Comparison of ENCODE assay signal across 26 cellular contexts in genomic region chr17:78940241-78940640, GRCh38. TPM values are rescaled to one million over a fixed set of nuclear protein-coding genes. Genes with fewer than 3 reads are reported as not detected.
"Had no signal": no experiment of that assay in that cellular context is flagged by ENCODE, and none has a peak within 500 bp of the region (broad histone marks: within the 10 kb centered on the region; RNA-seq: fewer than 3 reads in every experiment).

No MANE protein-coding gene starts in this region.

- H3K9me3 ChIP-seq: gastrocnemius medialis, left lung, lower lobe of right lung, mucosa of descending colon, uterus had no signal

- DNase-seq: activated B cell treated with CpG ODN at 0.5 μM for 24 hours; activated CD4-positive, alpha-beta T cell treated with anti-CD3 and anti-CD28 coated beads, Interleukin-2, amount 50 U/mL, for 1 hour; activated CD8-positive, alpha-beta T cell treated with anti-CD3 and anti-CD28 coated beads for 36 hours; activated naive CD8-positive, alpha-beta T cell treated with anti-CD3 and anti-CD28 coated beads, Interleukin-2, amount 50 U/mL, for 24 hours; activated T-cell treated with anti-CD3 and anti-CD28 coated beads, Interleukin-2, amount 50 U/mL, for 4 hours; cerebellar nuclear complex; effector memory CD4-positive, alpha-beta T cell; gastrocnemius medialis; glutamatergic neuron; left lung; lower lobe of right lung; mucosa of descending colon; occipital lobe; stimulated activated CD4-positive, alpha-beta T cell treated with anti-CD3 and anti-CD28 coated beads, Interleukin-4, amount 100 ng/mL, for 24 hours; T-helper 2 cell; uterus had no signal

- H3K4me1 ChIP-seq: left lung, lower lobe of right lung, neural progenitor cell had no signal

- H3K4me3 ChIP-seq: cardiac muscle cell, coronary artery, dorsolateral prefrontal cortex, gastrocnemius medialis, left lung, lower lobe of right lung, mucosa of descending colon, neural progenitor cell, uterus had no signal

- H3K9ac ChIP-seq: neural progenitor cell had no signal

- H3K36me3 ChIP-seq: cardiac muscle cell, gastrocnemius medialis, left lung, lower lobe of right lung, neural progenitor cell, uterus had no signal

- H3K4me1 Mint-ChIP-seq: activated naive CD4-positive, alpha-beta T cell treated with anti-CD3 and anti-CD28 coated beads, Interleukin-2, amount 50 U/mL, for 24 hours; activated T-helper 17 cell treated with anti-CD3 and anti-CD28 coated beads, Interleukin-2, amount 50 U/mL, for 72 hours had no signal

- H3K36me3 Mint-ChIP-seq: activated naive CD4-positive, alpha-beta T cell treated with anti-CD3 and anti-CD28 coated beads, Interleukin-2, amount 50 U/mL, for 24 hours; neural progenitor cell; stimulated activated effector memory CD8-positive, alpha-beta T cell treated with anti-CD3 and anti-CD28 coated beads, Interleukin-12 subunit alpha, Interleukin-12 subunit beta, amount 100 ng/mL, for 72 hours; type B pancreatic cell had no signal

- H3K27me3 Mint-ChIP-seq: activated CD8-positive, alpha-beta T cell treated with anti-CD3 and anti-CD28 coated beads for 36 hours; activated naive CD4-positive, alpha-beta T cell treated with anti-CD3 and anti-CD28 coated beads, Interleukin-2, amount 50 U/mL, for 24 hours; stimulated activated naive CD8-positive, alpha-beta T cell treated with anti-CD3 and anti-CD28 coated beads, Interleukin-15, Interleukin-2, amounts not matched to agents 100 ng/mL and 50 ng/mL, for 24 hours; type B pancreatic cell had no signal

- ATAC-seq: activated CD8-positive, alpha-beta T cell treated with anti-CD3 and anti-CD28 coated beads for 36 hours; activated naive CD8-positive, alpha-beta T cell treated with anti-CD3 and anti-CD28 coated beads, Interleukin-2, amount 50 U/mL, for 24 hours; activated T-cell treated with anti-CD3 and anti-CD28 coated beads, Interleukin-2, amount 50 U/mL, for 4 hours; activated T-helper 17 cell treated with anti-CD3 and anti-CD28 coated beads, Interleukin-2, amount 50 U/mL, for 72 hours; left lung; mucosa of descending colon; right cardiac atrium; stimulated activated effector memory CD8-positive, alpha-beta T cell treated with anti-CD3 and anti-CD28 coated beads, Interleukin-12 subunit alpha, Interleukin-12 subunit beta, amount 100 ng/mL, for 72 hours had no signal

- H3K9me3 Mint-ChIP-seq: activated B cell treated with CpG ODN at 0.5 μM for 24 hours; activated CD8-positive, alpha-beta T cell treated with anti-CD3 and anti-CD28 coated beads for 36 hours; activated naive CD4-positive, alpha-beta T cell treated with anti-CD3 and anti-CD28 coated beads, Interleukin-2, amount 50 U/mL, for 24 hours; activated naive CD8-positive, alpha-beta T cell treated with anti-CD3 and anti-CD28 coated beads, Interleukin-2, amount 50 U/mL, for 24 hours; activated T-cell treated with anti-CD3 and anti-CD28 coated beads, Interleukin-2, amount 50 U/mL, for 4 hours; activated T-helper 17 cell treated with anti-CD3 and anti-CD28 coated beads, Interleukin-2, amount 50 U/mL, for 72 hours; neural progenitor cell; stimulated activated effector memory CD8-positive, alpha-beta T cell treated with anti-CD3 and anti-CD28 coated beads, Interleukin-12 subunit alpha, Interleukin-12 subunit beta, amount 100 ng/mL, for 72 hours; stimulated activated naive CD8-positive, alpha-beta T cell treated with anti-CD3 and anti-CD28 coated beads, Interleukin-15, Interleukin-2, amounts not matched to agents 100 ng/mL and 50 ng/mL, for 24 hours; type B pancreatic cell had no signal

- H3K27ac ChIP-seq: cardiac muscle cell, coronary artery, dorsolateral prefrontal cortex, gastrocnemius medialis, left lung, lower lobe of right lung, neural progenitor cell had no signal

- H3K4me2 ChIP-seq: neural progenitor cell had no signal

- H3K27ac Mint-ChIP-seq: activated B cell treated with CpG ODN at 0.5 μM for 24 hours; activated CD8-positive, alpha-beta T cell treated with anti-CD3 and anti-CD28 coated beads for 36 hours; activated naive CD4-positive, alpha-beta T cell treated with anti-CD3 and anti-CD28 coated beads, Interleukin-2, amount 50 U/mL, for 24 hours; activated naive CD8-positive, alpha-beta T cell treated with anti-CD3 and anti-CD28 coated beads, Interleukin-2, amount 50 U/mL, for 24 hours; activated T-helper 17 cell treated with anti-CD3 and anti-CD28 coated beads, Interleukin-2, amount 50 U/mL, for 72 hours; neural progenitor cell; stimulated activated effector memory CD8-positive, alpha-beta T cell treated with anti-CD3 and anti-CD28 coated beads, Interleukin-12 subunit alpha, Interleukin-12 subunit beta, amount 100 ng/mL, for 72 hours; stimulated activated naive CD8-positive, alpha-beta T cell treated with anti-CD3 and anti-CD28 coated beads, Interleukin-15, Interleukin-2, amounts not matched to agents 100 ng/mL and 50 ng/mL, for 24 hours; type B pancreatic cell had no signal

- H3K4me3 Mint-ChIP-seq: activated B cell treated with CpG ODN at 0.5 μM for 24 hours; activated CD8-positive, alpha-beta T cell treated with anti-CD3 and anti-CD28 coated beads for 36 hours; activated naive CD4-positive, alpha-beta T cell treated with anti-CD3 and anti-CD28 coated beads, Interleukin-2, amount 50 U/mL, for 24 hours; activated naive CD8-positive, alpha-beta T cell treated with anti-CD3 and anti-CD28 coated beads, Interleukin-2, amount 50 U/mL, for 24 hours; activated T-cell treated with anti-CD3 and anti-CD28 coated beads, Interleukin-2, amount 50 U/mL, for 4 hours; activated T-helper 17 cell treated with anti-CD3 and anti-CD28 coated beads, Interleukin-2, amount 50 U/mL, for 72 hours; neural progenitor cell; stimulated activated effector memory CD8-positive, alpha-beta T cell treated with anti-CD3 and anti-CD28 coated beads, Interleukin-12 subunit alpha, Interleukin-12 subunit beta, amount 100 ng/mL, for 72 hours; stimulated activated naive CD8-positive, alpha-beta T cell treated with anti-CD3 and anti-CD28 coated beads, Interleukin-15, Interleukin-2, amounts not matched to agents 100 ng/mL and 50 ng/mL, for 24 hours; type B pancreatic cell had no signal

- H3K27me3 ChIP-seq: cardiac muscle cell, dorsolateral prefrontal cortex, gastrocnemius medialis, left lung, neural progenitor cell, uterus had no signal

RNA-seq across cellular contexts. Expression of gene CEP295NL, which starts 37.2 kb away (rescaled TPM):
- total RNA-seq: activated T-cell treated with anti-CD3 and anti-CD28 coated beads, Interleukin-2, amount 50 U/mL, for 4 hours; activated T-helper 17 cell treated with anti-CD3 and anti-CD28 coated beads, Interleukin-2, amount 50 U/mL, for 72 hours had no signal
- polyA plus RNA-seq: cardiac muscle cell had no signal
